8 cellular contexts compared by ENCODE assay signal in genomic region chrX:16836371-16836770, GRCh38. TPM values are rescaled to one million over a fixed set of nuclear protein-coding genes. Genes with fewer than 3 reads are reported as not detected.
A peak's percentile ranks its signal among the peaks of the same experiment; 100 is the strongest.
DNase-seq lines count a peak whose midpoint lies in the region; ATAC-seq and TF ChIP-seq lines count a peak whose summit lies in the region.

No MANE protein-coding gene starts in this region.

- DNase-seq in activated T-cell treated with anti-CD3 and anti-CD28 coated beads, Interleukin-2, amount 50 U/mL, for 72 hours = no peak
- DNase-seq in activated T-cell treated with anti-CD3 and anti-CD28 coated beads, Interleukin-2, amount 50 U/mL, for 1 hour = no peak
- DNase-seq in PC-9 (no peak), fibroblast of the aortic adventitia (ENCODE audit: low read depth) (no peak), stomach (peak; percentile 49), NCI-H1092 treated with DMSO at 0.1 percent for 48 hours (lab: John Stamatoyannopoulos, UW) (no peak), epidermal melanocyte (ENCODE audit: insufficient read length, low spot score) (no peak)

- H3F3A ChIP-seq in PC-9 (ENCODE audit: insufficient read depth, low read depth) = peaks cover 11% of the 10 kb centered on the region; the same call in 1 of the 2 replicates

- no TSS peak for BruUV-seq in PC-9 (replicated peaks; lab: Mats Ljungman, UMichigan)

- H3K27me3 ChIP-seq in PC-9 (ENCODE audit: insufficient read depth, low read depth) = no peaks in the 10 kb centered on the region
- H3K27me3 ChIP-seq in stomach = no peaks in the 10 kb centered on the region

- POLR2A ChIA-PET in PC-9 (lab: Charles Lee; ENCODE audit: unreplicated experiment) = no interaction called here

- H3K27ac ChIP-seq in PC-9 (no peak overlapping the region), stomach (peak overlapping the region in 1 of 5 donors; percentile 34)

- no peaks in the 10 kb centered on the region for H4K20me1 ChIP-seq in PC-9 (ENCODE audit: insufficient read depth)

- H3K4me3 ChIP-seq in PC-9 (no peak overlapping the region), fibroblast of the aortic adventitia (ENCODE audit: low read depth, low read length) (no peak overlapping the region), stomach (no peak overlapping the region)

- H3K36me3 ChIP-seq in PC-9 (ENCODE audit: low read depth) (peaks cover 7% of the 10 kb centered on the region; the same call in 1 of the 2 replicates), stomach (peaks cover 0 to 95% (median 60%) of the 10 kb centered on the region in 4 donors)

- TF ChIP-seq CTCF in PC-9 (conservative IDR thresholded peaks at IDR 0.05) (0 out of 2 replicates have a peak, but pooled peaks have one; percentile 8), fibroblast of the aortic adventitia (IDR thresholded peaks at IDR 0.05; ENCODE audit: insufficient read depth, low read length) (peak; percentile 44), stomach (IDR thresholded peaks at IDR 0.05) (peak in 4 of 7 experiments; percentile 23 to 51 (median 47))

- H3K36me3 Mint-ChIP-seq in activated T-cell treated with anti-CD3 and anti-CD28 coated beads, Interleukin-2, amount 50 U/mL, for 72 hours (ENCODE audit: insufficient read depth in 2 of 2) = peaks cover 3 to 39% of the 10 kb centered on the region in 2 donors

- no peaks in the 10 kb centered on the region for H3K79me2 ChIP-seq in PC-9 (ENCODE audit: low read depth)

- no peak overlapping the region for H2AFZ ChIP-seq in PC-9

- no peak for TF ChIP-seq POLR2A in stomach (IDR thresholded peaks at IDR 0.05)

- no peak overlapping the region for H3K4me3 Mint-ChIP-seq in activated T-cell treated with anti-CD3 and anti-CD28 coated beads, Interleukin-2, amount 50 U/mL, for 72 hours

- H3K9me3 Mint-ChIP-seq in activated T-cell treated with anti-CD3 and anti-CD28 coated beads, Interleukin-2, amount 50 U/mL, for 72 hours = no peaks in the 10 kb centered on the region

- WGBS in stomach, 5 donors = 42 to 77% (median 53%) methylated on average over 9 of the region's 9 CpGs

- H3K4me1 Mint-ChIP-seq in activated T-cell treated with anti-CD3 and anti-CD28 coated beads, Interleukin-2, amount 50 U/mL, for 72 hours (ENCODE audit: low read depth) = peaks cover 12% of the 10 kb centered on the region

- H3K27me3 Mint-ChIP-seq in activated T-cell treated with anti-CD3 and anti-CD28 coated beads, Interleukin-2, amount 50 U/mL, for 72 hours (ENCODE audit: low read depth) = no peaks in the 10 kb centered on the region

- H3K4me1 ChIP-seq in PC-9 (replicated peaks; ENCODE audit: insufficient read depth) (no peaks in the 10 kb centered on the region), stomach (peaks cover 6 to 26% (median 13%) of the 10 kb centered on the region in 4 donors)

- peak overlapping the region; percentile 65 for H3K27ac Mint-ChIP-seq in activated T-cell treated with anti-CD3 and anti-CD28 coated beads, Interleukin-2, amount 50 U/mL, for 72 hours

- no peak overlapping the region for H3K4me2 ChIP-seq in PC-9

- H3K9me3 ChIP-seq in PC-9 (ENCODE audit: insufficient read depth, low read depth) (no peaks in the 10 kb centered on the region), stomach (no peaks in the 10 kb centered on the region)

- ATAC-seq in activated T-cell treated with anti-CD3 and anti-CD28 coated beads, Interleukin-2, amount 50 U/mL, for 72 hours (replicated peaks in 1 of 2) = peak; percentile 45 to 47
- ATAC-seq in HG02885 (IDR thresholded peaks at IDR 0.05; ENCODE audit: poor library complexity, unreplicated experiment) = no peak

- intact Hi-C loops in PC-9 (cut with micrococcal nuclease; ENCODE audit: unreplicated experiment) (no loop called here), stomach (cut with DNase I; ENCODE audit: low total_unique reads) (no loop called here)

- H3K9me2 ChIP-seq in PC-9 (ENCODE audit: insufficient read depth) = no peaks in the 10 kb centered on the region

- no peak for TF ChIP-seq EP300 in stomach (IDR thresholded peaks at IDR 0.05)

- CTCF ChIA-PET in PC-9 (lab: Charles Lee) = no interaction called here

RNA-seq across cellular contexts. Expression of gene RBBP7, which starts 33.8 kb away (rescaled TPM):
- 100 to 1,000 TPM; 234 to 265 TPM for total RNA-seq in activated T-cell treated with anti-CD3 and anti-CD28 coated beads, Interleukin-2, amount 50 U/mL, for 72 hours
- total RNA-seq in PC-9 (2021) (152 and 197 TPM in 2 replicates), fibroblast of the aortic adventitia (ENCODE audit: low replicate concordance) (120 and 172 TPM in 2 replicates), stomach (100 to 1,000 TPM in 3 of 5 donors, 10 to 100 TPM in 2; 60.9 to 150 (median 123) TPM)
- 100 to 1,000 TPM in 1 of 3 donors, 10 to 100 TPM in 2; 81.8 to 152 (median 95.3) TPM for polyA plus RNA-seq in stomach

RNA-seq across cellular contexts. Expression of gene TXLNG, which starts 50.1 kb away (rescaled TPM):
- 10 to 100 TPM; 15.3 to 24.6 TPM for total RNA-seq in activated T-cell treated with anti-CD3 and anti-CD28 coated beads, Interleukin-2, amount 50 U/mL, for 72 hours
- total RNA-seq in PC-9 (2021) (12.6 and 17.4 TPM in 2 replicates), fibroblast of the aortic adventitia (ENCODE audit: low replicate concordance) (6.3 and 13.9 TPM in 2 replicates), stomach (10 to 100 TPM in 4 of 5 donors, 1 to 10 TPM in 1; 8.7 to 25.7 (median 11.4) TPM)
- 1 to 10 TPM; 4.6 to 8.9 (median 7.0) TPM for polyA plus RNA-seq in stomach
